18 cellular contexts compared by ENCODE assay signal in genomic region chr11:29996016-29996415, GRCh38. TPM values are rescaled to one million over a fixed set of nuclear protein-coding genes. Genes with fewer than 3 reads are reported as not detected.
DNase-seq lines count a peak whose midpoint lies in the region; ATAC-seq and FAIRE-seq lines count a peak whose summit lies in the region.
"Had no signal": no experiment of that assay in that cellular context is flagged by ENCODE, and none has a peak within 500 bp of the region (broad histone marks: within the 10 kb centered on the region; RNA-seq: fewer than 3 reads in every experiment).

No MANE protein-coding gene starts in this region.

- ATAC-seq in GM18867 (IDR thresholded peaks at IDR 0.05; ENCODE audit: unreplicated experiment) (peak; percentile 98), GM21515 (IDR thresholded peaks at IDR 0.05; ENCODE audit: unreplicated experiment) (peak; percentile 68), HG02938 (IDR thresholded peaks at IDR 0.05; ENCODE audit: unreplicated experiment) (peak; percentile 86), HG03571 (IDR thresholded peaks at IDR 0.05; ENCODE audit: unreplicated experiment) (peak; percentile 83)

- FAIRE-seq in frontal cortex (lab: Jason Lieb, UNC) = no peak
- FAIRE-seq: D721Med, GM18507, HTR-8/SVneo had no signal

- DNase-seq in SIG-M5 (lab: John Stamatoyannopoulos, UW) (no peak), NOMO-1 treated with dmso at 0.1 percent for 144 hours (lab: John Stamatoyannopoulos, UW; ENCODE audit: unreplicated experiment) (no peak), frontal cortex (ENCODE audit: low spot score in 2 of 2) (no peak)
- DNase-seq in activated CD4-positive, alpha-beta T cell treated with anti-CD3 and anti-CD28 coated beads, Interleukin-2, amount 50 U/mL, for 1 hour = no peak
- DNase-seq: activated T-cell treated with anti-CD3 and anti-CD28 coated beads, Interleukin-2, amount 50 U/mL, for 24 hours; mesendoderm; NCI-H1930; NCI-H526 treated with DMSO at 0.1 percent for 48 hours; SK-N-SH had no signal

RNA-seq across cellular contexts. Expression of gene KCNA4, which starts 20.8 kb away (rescaled TPM):
- 11.0 TPM for total RNA-seq in frontal cortex
- total RNA-seq: M059J, vagina had no signal
